1 cellular context compared by ENCODE assay signal in genomic region chr11:126189109-126189929, GRCh38.
TF ChIP-seq lines count a peak whose summit lies in the region.

No MANE protein-coding gene starts in this region.

TF ChIP-seq in HepG2, 621 proteins besides CTCF, POLR2A, EP300 and RAD21 (continued from another document and continues in another):
- TF ChIP-seq ZNF646 (CRISPR knock-in tag; IDR thresholded peaks at IDR 0.05) (peak; percentile 46; the same call in 1 of the 2 replicates), ZNF513 (CRISPR knock-in tag; conservative IDR thresholded peaks at IDR 0.05) (no peak), EED (CRISPR knock-in tag; IDR thresholded peaks at IDR 0.05) (no peak), ZKSCAN5 (CRISPR knock-in tag; IDR thresholded peaks at IDR 0.05) (no peak), TFAP4 (IDR thresholded peaks at IDR 0.05; ENCODE audit: borderline replicate concordance, low read depth) (peak; percentile 76; the same call in 1 of the 2 replicates), ZHX1 (CRISPR knock-in tag; IDR thresholded peaks at IDR 0.05; ENCODE audit: low read depth) (no peak), GATAD2A (CRISPR knock-in tag; IDR thresholded peaks at IDR 0.05) (peak; percentile 92), MEF2D (CRISPR knock-in tag; IDR thresholded peaks at IDR 0.05) (no peak), CBX2 (IDR thresholded peaks at IDR 0.05; ENCODE audit: low read depth, low read length) (no peak), CBX2 (CRISPR knock-in tag; IDR thresholded peaks at IDR 0.05; ENCODE audit: low read depth) (no peak), ATM (IDR thresholded peaks at IDR 0.05; ENCODE audit: borderline replicate concordance) (no peak), ZNF850 (CRISPR knock-in tag; conservative IDR thresholded peaks at IDR 0.05) (no peak), CEBPZ (IDR thresholded peaks at IDR 0.05; ENCODE audit: low read length) (no peak), ZNF205 (CRISPR knock-in tag; IDR thresholded peaks at IDR 0.05) (no peak), TEAD2 (CRISPR knock-in tag; IDR thresholded peaks at IDR 0.05) (no peak), ZNF790 (CRISPR knock-in tag; IDR thresholded peaks at IDR 0.05; ENCODE audit: borderline replicate concordance) (no peak), MAZ (IDR thresholded peaks at IDR 0.05; ENCODE audit: borderline replicate concordance, low read depth, low read length) (no peak), MAZ (CRISPR knock-in tag; IDR thresholded peaks at IDR 0.05; ENCODE audit: low read depth) (no peak), ZMAT5 (CRISPR knock-in tag; IDR thresholded peaks at IDR 0.05; ENCODE audit: borderline replicate concordance, low read depth) (no peak), ELF4 (CRISPR knock-in tag; IDR thresholded peaks at IDR 0.05; ENCODE audit: borderline replicate concordance) (no peak), ASH2L (IDR thresholded peaks at IDR 0.05; ENCODE audit: insufficient read length, low read depth, low read length) (peak; percentile 50), ZNF577 (CRISPR knock-in tag; IDR thresholded peaks at IDR 0.05; ENCODE audit: borderline replicate concordance, low read depth) (no peak), ZNF780A (CRISPR knock-in tag; IDR thresholded peaks at IDR 0.05) (no peak), ZNF331 (CRISPR knock-in tag; IDR thresholded peaks at IDR 0.05) (peak; percentile 90), KLF9 (CRISPR knock-in tag; IDR thresholded peaks at IDR 0.05; ENCODE audit: low read depth) (no peak), KLF12 (CRISPR knock-in tag; IDR thresholded peaks at IDR 0.05; ENCODE audit: borderline replicate concordance) (no peak), ZNF256 (CRISPR knock-in tag; conservative IDR thresholded peaks at IDR 0.05) (no peak)
- TF ChIP-seq, protein P1, sequence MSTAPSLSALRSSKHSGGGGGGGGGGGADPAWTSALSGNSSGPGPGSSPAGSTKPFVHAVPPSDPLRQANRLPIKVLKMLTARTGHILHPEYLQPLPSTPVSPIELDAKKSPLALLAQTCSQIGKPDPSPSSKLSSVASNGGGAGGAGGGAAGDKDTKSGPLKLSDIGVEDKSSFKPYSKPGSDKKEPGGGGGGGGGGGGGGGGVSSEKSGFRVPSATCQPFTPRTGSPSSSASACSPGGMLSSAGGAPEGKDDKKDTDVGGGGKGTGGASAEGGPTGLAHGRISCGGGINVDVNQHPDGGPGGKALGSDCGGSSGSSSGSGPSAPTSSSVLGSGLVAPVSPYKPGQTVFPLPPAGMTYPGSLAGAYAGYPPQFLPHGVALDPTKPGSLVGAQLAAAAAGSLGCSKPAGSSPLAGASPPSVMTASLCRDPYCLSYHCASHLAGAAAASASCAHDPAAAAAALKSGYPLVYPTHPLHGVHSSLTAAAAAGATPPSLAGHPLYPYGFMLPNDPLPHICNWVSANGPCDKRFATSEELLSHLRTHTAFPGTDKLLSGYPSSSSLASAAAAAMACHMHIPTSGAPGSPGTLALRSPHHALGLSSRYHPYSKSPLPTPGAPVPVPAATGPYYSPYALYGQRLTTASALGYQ (CRISPR knock-in tag; IDR thresholded peaks at IDR 0.05), result no peak; the same call in 1 of the 2 replicates
- TF ChIP-seq, protein P2, sequence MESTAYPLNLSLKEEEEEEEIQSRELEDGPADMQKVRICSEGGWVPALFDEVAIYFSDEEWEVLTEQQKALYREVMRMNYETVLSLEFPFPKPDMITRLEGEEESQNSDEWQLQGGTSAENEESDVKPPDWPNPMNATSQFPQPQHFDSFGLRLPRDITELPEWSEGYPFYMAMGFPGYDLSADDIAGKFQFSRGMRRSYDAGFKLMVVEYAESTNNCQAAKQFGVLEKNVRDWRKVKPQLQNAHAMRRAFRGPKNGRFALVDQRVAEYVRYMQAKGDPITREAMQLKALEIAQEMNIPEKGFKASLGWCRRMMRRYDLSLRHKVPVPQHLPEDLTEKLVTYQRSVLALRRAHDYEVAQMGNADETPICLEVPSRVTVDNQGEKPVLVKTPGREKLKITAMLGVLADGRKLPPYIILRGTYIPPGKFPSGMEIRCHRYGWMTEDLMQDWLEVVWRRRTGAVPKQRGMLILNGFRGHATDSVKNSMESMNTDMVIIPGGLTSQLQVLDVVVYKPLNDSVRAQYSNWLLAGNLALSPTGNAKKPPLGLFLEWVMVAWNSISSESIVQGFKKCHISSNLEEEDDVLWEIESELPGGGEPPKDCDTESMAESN (CRISPR knock-in tag; conservative IDR thresholded peaks at IDR 0.05), result no peak
- TF ChIP-seq, protein P3, sequence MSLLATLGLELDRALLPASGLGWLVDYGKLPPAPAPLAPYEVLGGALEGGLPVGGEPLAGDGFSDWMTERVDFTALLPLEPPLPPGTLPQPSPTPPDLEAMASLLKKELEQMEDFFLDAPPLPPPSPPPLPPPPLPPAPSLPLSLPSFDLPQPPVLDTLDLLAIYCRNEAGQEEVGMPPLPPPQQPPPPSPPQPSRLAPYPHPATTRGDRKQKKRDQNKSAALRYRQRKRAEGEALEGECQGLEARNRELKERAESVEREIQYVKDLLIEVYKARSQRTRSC (CRISPR knock-in tag; IDR thresholded peaks at IDR 0.05; ENCODE audit: low read depth), result no peak
- TF ChIP-seq, protein P4, sequence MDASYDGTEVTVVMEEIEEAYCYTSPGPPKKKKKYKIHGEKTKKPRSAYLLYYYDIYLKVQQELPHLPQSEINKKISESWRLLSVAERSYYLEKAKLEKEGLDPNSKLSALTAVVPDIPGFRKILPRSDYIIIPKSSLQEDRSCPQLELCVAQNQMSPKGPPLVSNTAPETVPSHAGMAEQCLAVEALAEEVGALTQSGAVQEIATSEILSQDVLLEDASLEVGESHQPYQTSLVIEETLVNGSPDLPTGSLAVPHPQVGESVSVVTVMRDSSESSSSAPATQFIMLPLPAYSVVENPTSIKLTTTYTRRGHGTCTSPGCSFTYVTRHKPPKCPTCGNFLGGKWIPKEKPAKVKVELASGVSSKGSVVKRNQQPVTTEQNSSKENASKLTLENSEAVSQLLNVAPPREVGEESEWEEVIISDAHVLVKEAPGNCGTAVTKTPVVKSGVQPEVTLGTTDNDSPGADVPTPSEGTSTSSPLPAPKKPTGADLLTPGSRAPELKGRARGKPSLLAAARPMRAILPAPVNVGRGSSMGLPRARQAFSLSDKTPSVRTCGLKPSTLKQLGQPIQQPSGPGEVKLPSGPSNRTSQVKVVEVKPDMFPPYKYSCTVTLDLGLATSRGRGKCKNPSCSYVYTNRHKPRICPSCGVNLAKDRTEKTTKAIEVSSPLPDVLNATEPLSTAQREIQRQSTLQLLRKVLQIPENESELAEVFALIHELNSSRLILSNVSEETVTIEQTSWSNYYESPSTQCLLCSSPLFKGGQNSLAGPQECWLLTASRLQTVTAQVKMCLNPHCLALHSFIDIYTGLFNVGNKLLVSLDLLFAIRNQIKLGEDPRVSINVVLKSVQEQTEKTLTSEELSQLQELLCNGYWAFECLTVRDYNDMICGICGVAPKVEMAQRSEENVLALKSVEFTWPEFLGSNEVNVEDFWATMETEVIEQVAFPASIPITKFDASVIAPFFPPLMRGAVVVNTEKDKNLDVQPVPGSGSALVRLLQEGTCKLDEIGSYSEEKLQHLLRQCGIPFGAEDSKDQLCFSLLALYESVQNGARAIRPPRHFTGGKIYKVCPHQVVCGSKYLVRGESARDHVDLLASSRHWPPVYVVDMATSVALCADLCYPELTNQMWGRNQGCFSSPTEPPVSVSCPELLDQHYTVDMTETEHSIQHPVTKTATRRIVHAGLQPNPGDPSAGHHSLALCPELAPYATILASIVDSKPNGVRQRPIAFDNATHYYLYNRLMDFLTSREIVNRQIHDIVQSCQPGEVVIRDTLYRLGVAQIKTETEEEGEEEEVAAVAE (CRISPR knock-in tag; IDR thresholded peaks at IDR 0.05; ENCODE audit: borderline replicate concordance), result no peak
